In genomic region chr16:29809850-29810698, GRCh38 we compare ENCODE assay signal across 9 cellular contexts. TPM values are rescaled to one million over a fixed set of nuclear protein-coding genes. Genes with fewer than 3 reads are reported as not detected.
DNase-seq lines count a peak whose midpoint lies in the region; FAIRE-seq and TF ChIP-seq lines count a peak whose summit lies in the region.
"Had no signal": no experiment of that assay in that cellular context is flagged by ENCODE, and none has a peak within 500 bp of the region (broad histone marks: within the 10 kb centered on the region; RNA-seq: fewer than 3 reads in every experiment).

No MANE protein-coding gene starts in this region.

- intact Hi-C loops in PC-9 (cut with micrococcal nuclease; ENCODE audit: unreplicated experiment) = loop anchor here (2.0 to 10.0 kb wide), 2 partner anchors 185 to 215 kb away; partner anchors contain the start of gene HIRIP3

- peaks cover 43% of the 10 kb centered on the region for H3K4me1 Mint-ChIP-seq in nephron

- H3K27ac ChIP-seq in PC-9 (no peak overlapping the region), caudate nucleus (ENCODE audit: low read depth, low read length) (peak overlapping the region; percentile 79)
- H3K27ac ChIP-seq: SJSA1 had no signal

- H3K36me3 ChIP-seq in PC-9 (ENCODE audit: low read depth) = 0 out of 2 replicates have a peak, but pooled peaks cover 9% of the 10 kb centered on the region

- peaks cover 39% of the 10 kb centered on the region for H3K4me1 ChIP-seq in PC-9 (replicated peaks; ENCODE audit: insufficient read depth)

- no peak for FAIRE-seq in frontal cortex (lab: Jason Lieb, UNC)

- H3K27me3 Mint-ChIP-seq in nephron (ENCODE audit: low read depth) = no peaks in the 10 kb centered on the region

- peak overlapping the region; percentile 90 to 99 (median 91) for H3K27ac Mint-ChIP-seq in nephron

- H3K4me3 Mint-ChIP-seq in nephron = peak overlapping the region; percentile 86 to 95 (median 94)

- POLR2A ChIA-PET in PC-9 (lab: Charles Lee; ENCODE audit: unreplicated experiment) = no interaction called here

- CTCF ChIA-PET in PC-9 (lab: Charles Lee) = no interaction called here

- H4K20me1 ChIP-seq in PC-9 (ENCODE audit: insufficient read depth) = peaks cover 10% of the 10 kb centered on the region; the same call in 1 of the 2 replicates

- H3K4me3 ChIP-seq in GM12864 (ENCODE audit: low read depth, low read length) (peak overlapping the region; percentile 30), PC-9 (no peak overlapping the region)

- DNase-seq in GM12864 (ENCODE audit: low read depth) (no peak), PC-9 (no peak), caudate nucleus (lab: John Stamatoyannopoulos, UW) (peak in 22 of 61 donors; percentile 8 to 50 (median 26)), SKM-1 (lab: John Stamatoyannopoulos, UW; ENCODE audit: unreplicated experiment) (no peak), frontal cortex (ENCODE audit: low spot score in 2 of 2) (no peak), NCI-H510A (lab: John Stamatoyannopoulos, UW) (no peak), HuH-7 (ENCODE audit: low spot score) (no peak)

- no TSS peak for BruUV-seq in PC-9 (replicated peaks; lab: Mats Ljungman, UMichigan)

- no peaks in the 10 kb centered on the region for H3K9me3 Mint-ChIP-seq in nephron

- H3K9me3 ChIP-seq in PC-9 (ENCODE audit: insufficient read depth, low read depth) = no peaks in the 10 kb centered on the region
- H3K9me3 ChIP-seq: SJSA1 had no signal

- H3K36me3 Mint-ChIP-seq in nephron (ENCODE audit: low read depth) = peaks cover 10% of the 10 kb centered on the region

- H3K27me3 ChIP-seq in PC-9 (ENCODE audit: insufficient read depth, low read depth) = no peaks in the 10 kb centered on the region
- H3K27me3 ChIP-seq: SJSA1 had no signal

- H3K4me2 ChIP-seq in PC-9 = peak overlapping the region; percentile 91; the same call in 1 of the 2 replicates

- H2AFZ ChIP-seq in PC-9 = no peak overlapping the region

- peaks cover 57% of the 10 kb centered on the region for H3F3A ChIP-seq in PC-9 (ENCODE audit: insufficient read depth, low read depth)

- peaks cover 17% of the 10 kb centered on the region for H3K79me2 ChIP-seq in PC-9 (ENCODE audit: low read depth)

- no peaks in the 10 kb centered on the region for H3K9me2 ChIP-seq in PC-9 (ENCODE audit: insufficient read depth)

- no peak for TF ChIP-seq CTCF in GM12864 (IDR thresholded peaks at IDR 0.05; ENCODE audit: low read depth, low read length, missing control alignments)
- no peak for TF ChIP-seq CTCF in PC-9 (conservative IDR thresholded peaks at IDR 0.05)
- no peak for TF ChIP-seq CTCF in nephron (IDR thresholded peaks at IDR 0.05; ENCODE audit: unreplicated experiment in 3 of 3)

RNA-seq across cellular contexts. Expression of gene PRRT2, which starts 1.9 kb away (rescaled TPM):
- total RNA-seq in PC-9 (2021) (4.9 and 6.3 TPM in 2 replicates), frontal cortex (15.9 TPM)

RNA-seq across cellular contexts. Expression of gene MAZ, which starts 3.7 kb away (rescaled TPM):
- total RNA-seq in PC-9 (2021) (463 and 481 TPM in 2 replicates), frontal cortex (373 TPM)

RNA-seq across cellular contexts. Expression of gene PAGR1, which starts 5.9 kb away (rescaled TPM):
- total RNA-seq in PC-9 (2021) (27.5 and 44.6 TPM in 2 replicates), frontal cortex (11.8 TPM)

RNA-seq across cellular contexts. Expression of gene MVP, which starts 10.2 kb away (rescaled TPM):
- total RNA-seq in PC-9 (2021) (197 and 208 TPM in 2 replicates), frontal cortex (4.5 TPM)

RNA-seq across cellular contexts. Expression of gene KIF22, which starts 19.5 kb away (rescaled TPM):
- total RNA-seq in PC-9 (2021) (179 and 195 TPM in 2 replicates), frontal cortex (37.1 TPM)
